In the genomic region with DNA sequence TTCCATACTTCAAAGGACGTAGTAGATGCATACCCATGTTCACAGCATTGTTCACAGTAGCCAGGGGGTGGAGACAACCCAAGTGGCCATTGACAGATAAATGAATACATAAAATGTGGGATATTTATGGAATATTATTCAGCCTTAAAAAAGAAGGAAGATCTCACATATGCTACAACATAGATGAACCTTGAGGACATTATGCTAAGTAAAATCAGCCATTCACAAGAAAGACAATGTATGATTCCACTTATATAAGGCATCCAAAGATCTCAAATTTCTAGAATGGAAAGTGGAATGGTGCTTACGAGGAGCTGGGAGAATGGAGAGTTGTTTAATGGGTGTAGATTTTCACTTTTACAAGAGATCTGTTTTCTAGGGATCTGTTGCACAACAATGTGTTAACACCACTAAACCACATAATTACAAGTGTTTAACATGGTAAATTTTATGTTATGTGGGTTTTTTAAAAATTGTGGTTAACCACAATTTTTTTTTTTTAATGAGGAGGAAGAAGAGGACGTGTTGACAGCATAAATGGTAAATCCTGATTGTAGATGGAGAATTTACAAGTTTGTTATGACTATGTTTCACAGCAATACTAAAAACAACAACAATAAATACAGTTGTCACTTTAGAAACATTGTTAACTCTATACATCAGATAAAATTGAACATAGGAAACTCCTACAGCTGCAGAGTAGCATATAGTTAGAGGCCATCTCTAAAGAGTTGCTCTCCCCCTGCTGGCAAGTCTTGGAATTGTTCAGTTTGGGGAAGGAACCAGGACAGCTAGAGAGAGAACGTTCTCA, we compare ENCODE assay signal across 9 cellular contexts. TPM values are rescaled to one million over a fixed set of nuclear protein-coding genes. Genes with fewer than 3 reads are reported as not detected.
DNase-seq lines count a peak whose midpoint lies in the region; ATAC-seq and TF ChIP-seq lines count a peak whose summit lies in the region.
"Had no signal": no experiment of that assay in that cellular context is flagged by ENCODE, and none has a peak within 500 bp of the region (broad histone marks: within the 10 kb centered on the region; RNA-seq: fewer than 3 reads in every experiment).

No MANE protein-coding gene starts in this region.

- H3K27ac Mint-ChIP-seq in CD4-positive, alpha-beta T cell, result no peak overlapping the region
- no peak overlapping the region for H3K27ac Mint-ChIP-seq in memory B cell
- H3K27ac Mint-ChIP-seq: dendritic cell treated with granulocyte-macrophage colony-stimulating factor and Interleukin-4, amounts not matched to agents 40 ng/mL and 50 ng/mL, for 4 days had no signal

- peak overlapping the region; percentile 42 for H3K4me3 Mint-ChIP-seq in CD4-positive, alpha-beta T cell
- no peak overlapping the region for H3K4me3 Mint-ChIP-seq in memory B cell
- H3K4me3 Mint-ChIP-seq: dendritic cell treated with granulocyte-macrophage colony-stimulating factor and Interleukin-4, amounts not matched to agents 40 ng/mL and 50 ng/mL, for 4 days had no signal

- POLR2A ChIA-PET in CD4-positive, alpha-beta T cell (lab: Charles Lee), result no interaction called here

- peak; percentile 96 for ATAC-seq in CD4-positive, alpha-beta T cell (ENCODE audit: poor library complexity)
- ATAC-seq in HG03175 (IDR thresholded peaks at IDR 0.05; ENCODE audit: unreplicated experiment), result peak; percentile 99
- ATAC-seq in memory B cell (ENCODE audit: low read depth), result peak; percentile 87

- H3K4me1 Mint-ChIP-seq in CD4-positive, alpha-beta T cell (ENCODE audit: low read depth), result peaks cover 8% of the 10 kb centered on the region
- H3K4me1 Mint-ChIP-seq in memory B cell, result peaks cover 2% of the 10 kb centered on the region

- TF ChIP-seq CTCF in CD4-positive, alpha-beta T cell (IDR thresholded peaks at IDR 0.05), result peak; percentile 98

- CTCF ChIA-PET in CD4-positive, alpha-beta T cell (lab: Charles Lee), result interaction anchor here (1.1 to 1.2 kb wide), 3 partner anchors 9 to 71 kb away, joined by 3 read pairs; no protein-coding TSS in a partner anchor

- no peaks in the 10 kb centered on the region for H3K36me3 Mint-ChIP-seq in CD4-positive, alpha-beta T cell (ENCODE audit: low read depth)
- no peaks in the 10 kb centered on the region for H3K36me3 Mint-ChIP-seq in memory B cell

- H3K27ac ChIP-seq in CD4-positive, alpha-beta T cell (ENCODE audit: low read depth, low read length), result no peak overlapping the region

- peaks cover 44% of the 10 kb centered on the region for H3K27me3 Mint-ChIP-seq in CD4-positive, alpha-beta T cell
- H3K27me3 Mint-ChIP-seq in memory B cell, result peaks cover 7% of the 10 kb centered on the region

- DNase-seq in CD4-positive, alpha-beta T cell, result peak; percentile 41 to 67 (median 61)
- DNase-seq in GM19238 (ENCODE audit: insufficient read length, low spot score) (peak; percentile 16), NCI-H526 (lab: John Stamatoyannopoulos, UW) (peak; percentile 47 to 84), dermis blood vessel endothelial cell (peak; percentile 82), memory B cell (ENCODE audit: low spot score in 2 of 2) (peak; percentile 65 to 73)
- peak; percentile 66 for DNase-seq in activated CD4-positive, alpha-beta T cell treated with anti-CD3 and anti-CD28 coated beads, Interleukin-2, amount 50 U/mL, for 1 hour
- DNase-seq in stimulated activated CD8-positive, alpha-beta memory T cell treated with anti-CD3 and anti-CD28 coated beads, Interleukin-4, amount 100 ng/mL, for 4 hours (ENCODE audit: low read depth in 2 of 2, low spot score in 1 of 2), result peak; percentile 29 to 69

- no peaks in the 10 kb centered on the region for H3K9me3 ChIP-seq in CD4-positive, alpha-beta T cell (ENCODE audit: control insufficient read depth, low read length)

- H3K27me3 ChIP-seq in CD4-positive, alpha-beta T cell (ENCODE audit: control insufficient read depth, insufficient read depth, low read length), result peaks cover 23% of the 10 kb centered on the region

- intact Hi-C loops in CD4-positive, alpha-beta T cell (cut with DNase I, micrococcal nuclease), result loop anchor here (2.0 to 10.0 kb wide), 6 partner anchors 127 to 1025 kb away; no protein-coding TSS in a partner anchor

- no peaks in the 10 kb centered on the region for H3K9me3 Mint-ChIP-seq in CD4-positive, alpha-beta T cell
- no peaks in the 10 kb centered on the region for H3K9me3 Mint-ChIP-seq in memory B cell
- H3K9me3 Mint-ChIP-seq: dendritic cell treated with granulocyte-macrophage colony-stimulating factor and Interleukin-4, amounts not matched to agents 40 ng/mL and 50 ng/mL, for 4 days had no signal

RNA-seq across cellular contexts. Expression of gene CCN2, which starts 41.6 kb away (rescaled TPM):
- total RNA-seq in CD4-positive, alpha-beta T cell, result under 1 TPM in 1 of 2 experiments, not detected in 1; 0.11 TPM
- total RNA-seq in dermis blood vessel endothelial cell, result 773 and 867 TPM in 2 replicates

Comparison
In these comparisons a context has a peak if more than half of its experiments do, and no peak if none do; other contexts are left out.
1. DNase-seq: peak in every context shown above with its lines; median percentile 82 in dermis blood vessel endothelial cell; 69 in memory B cell; 66 in activated CD4-positive, alpha-beta T cell treated with anti-CD3 and anti-CD28 coated beads, Interleukin-2, amount 50 U/mL, for 1 hour; 66 in NCI-H526; 61 in CD4-positive, alpha-beta T cell; 49 in stimulated activated CD8-positive, alpha-beta memory T cell treated with anti-CD3 and anti-CD28 coated beads, Interleukin-4, amount 100 ng/mL, for 4 hours; 16 in GM19238.
2. RNA of gene CCN2, which starts 41.6 kb away (total RNA-seq): 773 to 867 TPM in dermis blood vessel endothelial cell; 0.11 TPM in CD4-positive, alpha-beta T cell; every median in the first group is over 100 times any median in the second.
3. Peak in every context shown above with its lines, with median percentiles within 50 percentile points of each other: ATAC-seq.